ENCODE assay signal across 8 cellular contexts in the genomic region with DNA sequence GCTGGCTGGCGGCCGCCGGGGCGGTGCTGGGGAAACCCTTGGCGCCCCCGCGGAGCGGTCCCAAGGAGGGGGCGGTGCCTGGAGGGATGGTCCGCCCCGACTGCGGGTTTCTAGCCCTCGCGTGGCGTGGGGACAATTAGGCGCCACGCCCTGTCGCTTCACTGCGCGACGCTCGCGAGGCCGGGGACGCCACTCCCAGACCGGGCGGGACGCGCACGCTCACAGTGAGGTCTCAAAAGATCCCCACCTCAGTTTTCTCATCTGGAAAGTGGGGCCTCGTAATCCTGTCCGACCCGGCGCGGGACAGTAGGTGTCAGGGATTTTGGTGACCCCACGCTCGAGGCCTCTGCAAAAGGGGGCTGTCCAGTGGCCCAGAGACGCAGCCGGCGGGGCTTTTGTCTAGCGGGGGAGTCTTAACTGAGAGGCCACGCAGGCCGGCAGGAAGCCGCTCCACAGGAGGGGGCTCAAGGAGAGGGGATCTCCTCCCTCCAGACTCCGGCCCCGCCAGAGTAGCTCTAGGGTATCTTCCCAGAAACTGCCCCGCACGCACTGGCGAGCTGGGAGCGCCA. TPM values are rescaled to one million over a fixed set of nuclear protein-coding genes. Genes with fewer than 3 reads are reported as not detected.
DNase-seq lines count a peak whose midpoint lies in the region; ATAC-seq and TF ChIP-seq lines count a peak whose summit lies in the region.

No MANE protein-coding gene starts in this region.

- TF ChIP-seq CTCF in BE2C (IDR thresholded peaks at IDR 0.05; ENCODE audit: low read depth, low read length): no peak

- H3K23ac ChIP-seq in neuronal stem cell (ENCODE audit: low read depth, low read length, poor library complexity): peak overlapping the region; percentile 83

- DNase-seq in BE2C (peak; percentile 74), RKO (ENCODE audit: low spot score) (peak; percentile 67), fibroblast of the conjunctiva (ENCODE audit: low read depth) (peak; percentile 43), neuronal stem cell (ENCODE audit: low spot score) (no peak), substantia nigra (lab: John Stamatoyannopoulos, UW) (peak in 42 of 49 donors; percentile 39 to 92 (median 67))
- peak; percentile 84 for DNase-seq in activated T-helper 9 cell treated with anti-CD3 and anti-CD28 coated beads, Interleukin-2, amount 50 U/mL, for 16 hours (ENCODE audit: low read depth)

- H3K4me1 ChIP-seq in BE2C: peaks cover 13% of the 10 kb centered on the region
- peaks cover 9 to 11% of the 10 kb centered on the region in 2 donors for H3K4me1 ChIP-seq in neuronal stem cell (ENCODE audit: control insufficient read depth in 2 of 2, insufficient read depth in 1 of 2, low read depth in 1 of 2, low read length in 2 of 2)

- H2AFZ ChIP-seq in neuronal stem cell (ENCODE audit: low read length): peak overlapping the region; percentile 98

- peak overlapping the region; percentile 31 for H2AK5ac ChIP-seq in neuronal stem cell (ENCODE audit: low read depth, low read length)

- no peak overlapping the region for H4K91ac ChIP-seq in neuronal stem cell (ENCODE audit: low read depth, low read length, poor library complexity)

- peak overlapping the region; percentile 21 for H2BK15ac ChIP-seq in neuronal stem cell (ENCODE audit: low read length)

- peak overlapping the region; percentile 65 for H3K14ac ChIP-seq in neuronal stem cell (ENCODE audit: low read length)

- peak overlapping the region; percentile 90 for H3K27ac ChIP-seq in neuronal stem cell (replicated peaks; ENCODE audit: low read length)
- peak overlapping the region; percentile 91 for H3K27ac ChIP-seq in substantia nigra (ENCODE audit: low read depth, low read length, poor library complexity, severe bottlenecking)

- H2BK5ac ChIP-seq in neuronal stem cell (ENCODE audit: low read length): peak overlapping the region; percentile 85

- H3K4me3 ChIP-seq in BE2C (ENCODE audit: low read depth, low read length): peak overlapping the region; percentile 99
- H3K4me3 ChIP-seq in neuronal stem cell (ENCODE audit: low read length in 2 of 2): peak overlapping the region; percentile 81 to 89

- no peak overlapping the region for H4K8ac ChIP-seq in neuronal stem cell (ENCODE audit: low read depth, low read length)

- peak overlapping the region; percentile 50 for H2BK12ac ChIP-seq in neuronal stem cell (ENCODE audit: low read length)

- peak overlapping the region; percentile 87 for H3K9ac ChIP-seq in neuronal stem cell (ENCODE audit: low read depth, low read length, poor library complexity)

- peak overlapping the region; percentile 93 for H3K4me2 ChIP-seq in neuronal stem cell (ENCODE audit: insufficient read depth, low read length, poor library complexity, severe bottlenecking)

- peak overlapping the region; percentile 39 for H2BK120ac ChIP-seq in neuronal stem cell (ENCODE audit: low read depth, low read length)

- WGBS in neuronal stem cell (ENCODE audit: extremely low coverage in 2 of 2, insufficient read length in 2 of 2, insufficient replicate concordance in 1 of 2), 2 donors: no CpG with 5 or more reads among the region's 50 CpGs

- ATAC-seq in GM19324 (IDR thresholded peaks at IDR 0.05; ENCODE audit: low FRiP score, unreplicated experiment): peak; percentile 52
- ATAC-seq in HG03442 (IDR thresholded peaks at IDR 0.05; ENCODE audit: unreplicated experiment): peak; percentile 51

- H3K36me3 ChIP-seq in BE2C (peaks cover 10% of the 10 kb centered on the region), neuronal stem cell (replicated peaks in 1 of 2; ENCODE audit: control insufficient read depth in 2 of 2, insufficient read depth in 2 of 2, low read length in 2 of 2) (peaks cover 8 to 20% of the 10 kb centered on the region in 2 donors)

- H3K9me3 ChIP-seq in BE2C: no peaks in the 10 kb centered on the region
- no peaks in the 10 kb centered on the region for H3K9me3 ChIP-seq in neuronal stem cell (replicated peaks in 1 of 2; ENCODE audit: control insufficient read depth in 2 of 2, insufficient read depth in 1 of 2, low read depth in 1 of 2, low read length in 2 of 2)

- H3K27me3 ChIP-seq in BE2C (no peaks in the 10 kb centered on the region), neuronal stem cell (ENCODE audit: control insufficient read depth in 3 of 3, insufficient read depth in 3 of 3, low read depth in 1 of 3, low read length in 3 of 3) (peaks cover 0 to 3% (median 0%) of the 10 kb centered on the region in 3 experiments)

- no peak overlapping the region for H3K4ac ChIP-seq in neuronal stem cell (ENCODE audit: low read length)

- H3K79me1 ChIP-seq in neuronal stem cell (ENCODE audit: low read depth, low read length): peaks cover 12% of the 10 kb centered on the region

- peak overlapping the region; percentile 96 for H3K18ac ChIP-seq in neuronal stem cell (ENCODE audit: low read length)

RNA-seq across cellular contexts. Expression of a gene that starts 0.8 kb away (rescaled TPM):
- polyA plus RNA-seq in BE2C (2012; ENCODE audit: insufficient read depth, insufficient read length, low read depth): 127 TPM
- polyA plus RNA-seq in neuronal stem cell (2013, experiment 1 of 2): 63.5 TPM
- 65.4 TPM for polyA plus RNA-seq in neuronal stem cell (2013, experiment 2 of 2)
